Comparison of ENCODE assay signal across 9 cellular contexts in the genomic region with DNA sequence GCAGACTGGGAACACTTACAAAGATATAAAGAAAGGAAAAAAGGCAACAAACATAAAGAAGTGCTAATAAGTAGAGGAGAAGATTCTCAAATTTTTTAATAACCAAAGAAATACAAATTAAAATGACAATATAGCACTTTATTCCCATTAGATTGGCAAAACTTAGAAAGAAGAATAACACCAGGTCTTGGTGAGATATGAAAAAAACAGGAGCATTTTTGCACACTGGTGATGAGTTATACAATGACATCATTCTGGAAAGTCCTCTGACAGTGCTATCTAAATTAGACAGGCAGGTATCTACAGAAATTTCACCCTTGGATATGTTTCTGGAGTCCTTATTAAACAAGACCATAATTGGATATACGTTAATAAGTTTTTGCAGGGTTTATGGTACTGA. TPM values are rescaled to one million over a fixed set of nuclear protein-coding genes. Genes with fewer than 3 reads are reported as not detected.
"Had no signal": no experiment of that assay in that cellular context is flagged by ENCODE, and none has a peak within 500 bp of the region (broad histone marks: within the 10 kb centered on the region; RNA-seq: fewer than 3 reads in every experiment).

No MANE protein-coding gene starts in this region.

- DNase-seq: GDM1, GF-D8 had no signal

- H3K4me3 ChIP-seq: GM12878 had no signal

- ATAC-seq: GM12878 had no signal

- FAIRE-seq: G401.6, GM12878, GM12891, GM12892, GM18507, GM19239 had no signal

RNA-seq across cellular contexts. Expression of gene DRD1, which starts 24.9 kb away (rescaled TPM):
- total RNA-seq: G401, GM12878 had no signal
- polyA plus RNA-seq: GM12878 had no signal
